In genomic region chr10:135601-136464, GRCh38 we compare ENCODE assay signal across 8 cellular contexts. TPM values are rescaled to one million over a fixed set of nuclear protein-coding genes. Genes with fewer than 3 reads are reported as not detected.
DNase-seq lines count a peak whose midpoint lies in the region; ATAC-seq lines count a peak whose summit lies in the region.

No MANE protein-coding gene starts in this region.

- H3K27me3 ChIP-seq in effector memory CD4-positive, alpha-beta T cell (replicated peaks; ENCODE audit: control insufficient read depth, insufficient read depth, low read length, poor library complexity, severe bottlenecking) = no peaks in the 10 kb centered on the region
- no peaks in the 10 kb centered on the region for H3K27me3 ChIP-seq in mesenchymal stem cell (ENCODE audit: control insufficient read depth in 1 of 2, insufficient read depth in 1 of 2, low read length in 2 of 2)

- no peak overlapping the region for H2AK5ac ChIP-seq in mesenchymal stem cell (ENCODE audit: low read length, severe bottlenecking)

- peak overlapping the region; percentile 84 for H3K4me3 ChIP-seq in effector memory CD4-positive, alpha-beta T cell (ENCODE audit: insufficient read depth, low read depth, low read length, poor library complexity, severe bottlenecking)
- peak overlapping the region; percentile 93 to 99 for H3K4me3 ChIP-seq in mesenchymal stem cell (ENCODE audit: insufficient read depth in 1 of 2, low read depth in 1 of 2, low read length in 2 of 2)

- peak overlapping the region; percentile 67 to 94 for H3K14ac ChIP-seq in mesenchymal stem cell (ENCODE audit: low read length in 2 of 2)

- H2BK15ac ChIP-seq in mesenchymal stem cell (ENCODE audit: low read depth, poor library complexity, severe bottlenecking) = peak overlapping the region; percentile 71

- peak overlapping the region; percentile 82 for H4K91ac ChIP-seq in mesenchymal stem cell (ENCODE audit: low read length)

- DNase-seq in NCI-H1436 (lab: John Stamatoyannopoulos, UW) = peak; percentile 41
- no peak for DNase-seq in NCI-H1436 treated with DMSO at 0.1 percent for 48 hours (lab: John Stamatoyannopoulos, UW)
- DNase-seq in NCI-H226 = peak; percentile 13
- peak; percentile 22 to 51 for DNase-seq in activated CD8-positive, alpha-beta memory T cell treated with anti-CD3 and anti-CD28 coated beads for 4 hours (ENCODE audit: low read depth in 2 of 2)
- peak; percentile 30 to 36 (median 32) for DNase-seq in effector memory CD4-positive, alpha-beta T cell
- peak; percentile 72 for DNase-seq in mesenchymal stem cell
- DNase-seq in stimulated activated CD8-positive, alpha-beta memory T cell treated with anti-CD3 and anti-CD28 coated beads, Interleukin-15, amount 100 ng/mL, for 1 hour (ENCODE audit: low read depth) = peak; percentile 26

- ATAC-seq in HG02763 (IDR thresholded peaks at IDR 0.05; ENCODE audit: unreplicated experiment) = peak; percentile 26

- H3K9ac ChIP-seq in mesenchymal stem cell (ENCODE audit: low read length) = peak overlapping the region; percentile 91

- peaks cover 1% of the 10 kb centered on the region for H3K79me1 ChIP-seq in mesenchymal stem cell (replicated peaks; ENCODE audit: low read length, poor library complexity, severe bottlenecking)

- under 1% methylated on average over 88 of the region's 112 CpGs for WGBS in mesenchymal stem cell

- H4K8ac ChIP-seq in mesenchymal stem cell (ENCODE audit: low read length) = peak overlapping the region; percentile 87

- no peaks in the 10 kb centered on the region for H3K9me3 ChIP-seq in effector memory CD4-positive, alpha-beta T cell (ENCODE audit: control insufficient read depth, low read length)
- H3K9me3 ChIP-seq in mesenchymal stem cell (ENCODE audit: control insufficient read depth, low read length) = no peaks in the 10 kb centered on the region

- peak overlapping the region in 1 of 2 experiments; percentile 64 for H2BK12ac ChIP-seq in mesenchymal stem cell (ENCODE audit: low read length in 2 of 2)

- peak overlapping the region in 1 of 2 experiments; percentile 78 for H3K4ac ChIP-seq in mesenchymal stem cell (ENCODE audit: low read depth in 1 of 2, low read length in 2 of 2)

- peak overlapping the region; percentile 84 to 95 for H3K18ac ChIP-seq in mesenchymal stem cell (ENCODE audit: low read depth in 1 of 2, low read length in 2 of 2)

- peak overlapping the region; percentile 80 for H3K4me2 ChIP-seq in mesenchymal stem cell (ENCODE audit: low read length, poor library complexity, severe bottlenecking)

- peak overlapping the region; percentile 96 for H2BK120ac ChIP-seq in mesenchymal stem cell (ENCODE audit: low read depth, low read length)

- H3K27ac ChIP-seq in effector memory CD4-positive, alpha-beta T cell (ENCODE audit: insufficient read depth, low read length, poor library complexity, severe bottlenecking) = peak overlapping the region; percentile 83
- peak overlapping the region; percentile 37 for H3K27ac ChIP-seq in mesenchymal stem cell (ENCODE audit: low read length, poor library complexity, severe bottlenecking)

- H3K4me1 ChIP-seq in effector memory CD4-positive, alpha-beta T cell (ENCODE audit: control insufficient read depth, insufficient read depth, low read length, poor library complexity, severe bottlenecking) = peaks cover 13% of the 10 kb centered on the region
- peaks cover 13% of the 10 kb centered on the region for H3K4me1 ChIP-seq in mesenchymal stem cell (ENCODE audit: control insufficient read depth, insufficient read depth, low read depth, low read length)

- no peaks in the 10 kb centered on the region for H3K36me3 ChIP-seq in effector memory CD4-positive, alpha-beta T cell (ENCODE audit: control insufficient read depth, insufficient read depth, low read length)
- no peaks in the 10 kb centered on the region for H3K36me3 ChIP-seq in mesenchymal stem cell (ENCODE audit: control insufficient read depth in 1 of 2, insufficient read depth in 2 of 2, low read depth in 1 of 2, low read length in 2 of 2)

- H2AFZ ChIP-seq in mesenchymal stem cell (ENCODE audit: low read depth, low read length) = peak overlapping the region; percentile 55

- H3K23ac ChIP-seq in mesenchymal stem cell (ENCODE audit: low read length in 2 of 2) = peak overlapping the region in 1 of 2 experiments; percentile 90

- peak overlapping the region; percentile 82 for H2BK5ac ChIP-seq in mesenchymal stem cell (ENCODE audit: low read depth, low read length, poor library complexity, severe bottlenecking)

RNA-seq across cellular contexts. Expression of gene ZMYND11, which starts 0.6 kb away (rescaled TPM):
- 35.4 TPM for polyA plus RNA-seq in mesenchymal stem cell (2013, experiment 1 of 2)
- 35.2 TPM for polyA plus RNA-seq in mesenchymal stem cell (2013, experiment 2 of 2)
